In the genomic region with DNA sequence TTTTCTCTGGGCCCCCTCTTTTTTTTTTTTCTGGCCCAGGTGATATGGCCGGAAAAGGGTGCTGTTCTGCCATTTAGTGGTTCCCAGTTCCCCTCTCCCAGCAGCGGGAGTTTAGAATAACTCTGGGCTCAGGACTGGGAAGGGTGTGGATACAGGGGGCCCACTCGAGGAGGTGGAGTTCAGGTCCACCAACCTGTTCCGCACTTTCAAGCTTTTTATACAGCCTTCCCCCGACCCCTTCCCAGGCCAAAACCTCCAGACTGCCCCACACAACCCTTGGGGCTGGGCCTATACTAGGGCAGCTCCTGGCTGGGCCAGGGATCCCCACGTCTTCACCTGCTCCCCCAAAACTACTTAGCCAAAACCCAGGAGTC, we compare ENCODE assay signal across 1 cellular context.
TF ChIP-seq lines count a peak whose summit lies in the region.

No MANE protein-coding gene starts in this region.

TF ChIP-seq in SK-N-SH, 30 proteins besides CTCF, POLR2A, EP300 and RAD21 (continued from another document):
- TF ChIP-seq, protein P1, sequence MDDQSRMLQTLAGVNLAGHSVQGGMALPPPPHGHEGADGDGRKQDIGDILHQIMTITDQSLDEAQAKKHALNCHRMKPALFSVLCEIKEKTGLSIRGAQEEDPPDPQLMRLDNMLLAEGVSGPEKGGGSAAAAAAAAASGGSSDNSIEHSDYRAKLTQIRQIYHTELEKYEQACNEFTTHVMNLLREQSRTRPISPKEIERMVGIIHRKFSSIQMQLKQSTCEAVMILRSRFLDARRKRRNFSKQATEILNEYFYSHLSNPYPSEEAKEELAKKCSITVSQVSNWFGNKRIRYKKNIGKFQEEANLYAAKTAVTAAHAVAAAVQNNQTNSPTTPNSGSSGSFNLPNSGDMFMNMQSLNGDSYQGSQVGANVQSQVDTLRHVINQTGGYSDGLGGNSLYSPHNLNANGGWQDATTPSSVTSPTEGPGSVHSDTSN (IDR thresholded peaks at IDR 0.05) = no peak
- TF ChIP-seq SIN3A (IDR thresholded peaks at IDR 0.05; ENCODE audit: borderline replicate concordance, low read depth, low read length) (no peak), GABPA (IDR thresholded peaks at IDR 0.05; ENCODE audit: low read depth) (no peak), MEF2A (IDR thresholded peaks at IDR 0.05; ENCODE audit: borderline replicate concordance, low read depth) (no peak), EZH2phosphoT487 (IDR thresholded peaks at IDR 0.05; ENCODE audit: borderline replicate concordance, low read depth) (no peak), TEAD4 (IDR thresholded peaks at IDR 0.05; ENCODE audit: borderline replicate concordance, insufficient read depth) (no peak), CHD2 (IDR thresholded peaks at IDR 0.05; ENCODE audit: low read length, partially characterized antibody) (no peak), JUND (IDR thresholded peaks at IDR 0.05) (no peak)
